ENCODE assay signal across 12 cellular contexts in the genomic region with DNA sequence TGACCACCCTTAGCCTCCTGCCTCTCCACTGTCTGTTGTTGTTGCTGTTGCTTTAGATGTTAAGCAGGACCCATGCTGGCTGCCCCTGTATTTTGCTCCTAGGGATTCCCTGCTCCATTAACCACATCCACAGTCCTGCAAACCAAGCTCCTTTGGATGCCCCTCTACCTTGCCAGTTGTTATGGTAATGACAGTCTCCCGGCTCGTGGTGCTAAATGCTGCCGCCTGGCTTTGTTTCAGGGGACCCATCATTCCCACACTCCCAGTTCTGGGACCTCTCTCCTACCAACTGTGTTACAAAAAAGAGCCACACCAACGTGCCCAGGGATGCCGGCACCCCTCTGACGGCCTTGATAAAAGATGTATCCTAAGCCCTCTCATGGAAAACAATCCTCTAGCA. TPM values are rescaled to one million over a fixed set of nuclear protein-coding genes. Genes with fewer than 3 reads are reported as not detected.
DNase-seq lines count a peak whose midpoint lies in the region; ATAC-seq lines count a peak whose summit lies in the region.
"Had no signal": no experiment of that assay in that cellular context is flagged by ENCODE, and none has a peak within 500 bp of the region (broad histone marks: within the 10 kb centered on the region; RNA-seq: fewer than 3 reads in every experiment).

No MANE protein-coding gene starts in this region.

- H3K9me3 ChIP-seq in HUES48 (ENCODE audit: control insufficient read depth, insufficient read depth, low read length) (peaks cover under 1% of the 10 kb centered on the region; the same call in 1 of the 2 replicates), MG63 (peaks cover 3% of the 10 kb centered on the region)

- H3K27ac ChIP-seq in HUES48 (ENCODE audit: low read depth, low read length) (peak overlapping the region; percentile 71), angular gyrus (ENCODE audit: low read depth, low read length) (peak overlapping the region; percentile 37)
- H3K27ac ChIP-seq: skin epidermis had no signal

- H3K36me3 ChIP-seq in HUES48 (ENCODE audit: control insufficient read depth, insufficient read depth, low read length), result no peaks in the 10 kb centered on the region
- no peaks in the 10 kb centered on the region for H3K36me3 ChIP-seq in MG63

- DNase-seq in NCI-H2081 treated with DMSO at 0.1 percent for 48 hours (lab: John Stamatoyannopoulos, UW) (peak; percentile 15), left kidney (ENCODE audit: low read depth, low spot score) (peak; percentile 63), HT-29 (ENCODE audit: low spot score) (no peak), MG63 (no peak), NCI-H446 (lab: John Stamatoyannopoulos, UW) (no peak)
- DNase-seq: CD4-positive, CD25-positive, alpha-beta regulatory T cell; RPMI8226; stimulated activated naive CD4-positive, alpha-beta T cell treated with Interleukin-2 at 50 U/mL for 16 hours had no signal

- H3K4me3 ChIP-seq in HUES48 (ENCODE audit: low read depth, low read length), result peak overlapping the region; percentile 11; the same call in 1 of the 2 replicates
- H3K4me3 ChIP-seq in MG63, result no peak overlapping the region
- H3K4me3 ChIP-seq: skin epidermis had no signal

- no peak overlapping the region for H3K9ac ChIP-seq in HUES48 (ENCODE audit: low read depth, low read length)

- peaks cover 20% of the 10 kb centered on the region for H3K4me1 ChIP-seq in HUES48 (ENCODE audit: control insufficient read depth, insufficient read depth, low read length)

- peaks cover 11% of the 10 kb centered on the region; the same call in 1 of the 2 replicates for H3K27me3 ChIP-seq in HUES48 (ENCODE audit: control insufficient read depth, insufficient read depth, low read length)
- peaks cover 21% of the 10 kb centered on the region for H3K27me3 ChIP-seq in MG63

- no peak for ATAC-seq in GM18873 (IDR thresholded peaks at IDR 0.05; ENCODE audit: low FRiP score, unreplicated experiment)

RNA-seq across cellular contexts. Expression of gene MCCC1, which starts 15.5 kb away (rescaled TPM):
- 11.7 and 16.2 TPM in 2 replicates for total RNA-seq in HT-29 (2014; rRNA removed; shearing (Covaris generic))
- 19.8 and 37.4 TPM in 2 replicates for total RNA-seq in MG63 (2014; rRNA removed; shearing (Covaris generic); ENCODE audit: low replicate concordance)

RNA-seq across cellular contexts. Expression of gene LAMP3, which starts 47.8 kb away (rescaled TPM):
- total RNA-seq in HT-29 (2014; rRNA removed; shearing (Covaris generic)), result not detected in 2 replicates
- 0.53 TPM in 1 of 2 replicates, not detected in the other for total RNA-seq in MG63 (2014; rRNA removed; shearing (Covaris generic); ENCODE audit: low replicate concordance)

Comparison
In these comparisons a context has a peak if more than half of its experiments do, and no peak if none do; other contexts are left out.
1. DNase-seq: peak in NCI-H2081 treated with DMSO at 0.1 percent for 48 hours (single experiment) and left kidney (single experiment); none in HT-29 (single experiment), MG63 (single experiment) and NCI-H446 (0 of 2).